ENCODE assay signal across 15 cellular contexts in genomic region chr13:50518791-50519201, GRCh38.
A peak's percentile ranks its signal among the peaks of the same experiment; 100 is the strongest.
DNase-seq lines count a peak whose midpoint lies in the region; ATAC-seq and TF ChIP-seq lines count a peak whose summit lies in the region.
"Had no signal": no experiment of that assay in that cellular context is flagged by ENCODE, and none has a peak within 500 bp of the region (broad histone marks: within the 10 kb centered on the region; RNA-seq: fewer than 3 reads in every experiment).

No MANE protein-coding gene starts in this region.

- peak in 1 of 2 donors; percentile 11 for TF ChIP-seq RAD21 in liver (IDR thresholded peaks at IDR 0.05)

- H3F3A ChIP-seq in smooth muscle cell (ENCODE audit: low read depth) = no peaks in the 10 kb centered on the region

- TF ChIP-seq CTCF in Panc1 (IDR thresholded peaks at IDR 0.05) = no peak
- no peak for TF ChIP-seq CTCF in colonic mucosa (IDR thresholded peaks at IDR 0.05)
- no peak for TF ChIP-seq CTCF in liver (IDR thresholded peaks at IDR 0.05; ENCODE audit: low read depth, low read length, missing input control)
- TF ChIP-seq CTCF in smooth muscle cell (IDR thresholded peaks at IDR 0.05; ENCODE audit: borderline replicate concordance, insufficient read depth, poor library complexity, severe bottlenecking) = no peak

- H4K20me1 ChIP-seq in smooth muscle cell (ENCODE audit: low read depth) = no peaks in the 10 kb centered on the region

- H3K27ac ChIP-seq in Panc1 (ENCODE audit: low read length) = peak overlapping the region; percentile 66; the same call in 1 of the 2 replicates
- H3K27ac ChIP-seq in colonic mucosa = no peak overlapping the region
- H3K27ac ChIP-seq in liver (ENCODE audit: low read depth in 1 of 2, low read length in 2 of 2) = peak overlapping the region; percentile 29 to 47
- peak overlapping the region; percentile 45 for H3K27ac ChIP-seq in smooth muscle cell (ENCODE audit: low read depth)
- H3K27ac ChIP-seq: epithelial cell of prostate, PC-9 had no signal

- H3K36me3 ChIP-seq in Panc1 (ENCODE audit: control insufficient read depth, insufficient read depth, low read length) (no peaks in the 10 kb centered on the region), colonic mucosa (no peaks in the 10 kb centered on the region), liver (ENCODE audit: control insufficient read depth in 4 of 4, insufficient read depth in 3 of 4, low read depth in 1 of 4, low read length in 3 of 4) (no peaks in the 10 kb centered on the region), smooth muscle cell (ENCODE audit: low read depth) (no peaks in the 10 kb centered on the region)

- H3K27me3 ChIP-seq in Panc1 (ENCODE audit: control insufficient read depth, insufficient read depth, low read length) (no peaks in the 10 kb centered on the region), colonic mucosa (no peaks in the 10 kb centered on the region), liver (ENCODE audit: control insufficient read depth in 4 of 4, insufficient read depth in 4 of 4, low read length in 3 of 4) (no peaks in the 10 kb centered on the region), smooth muscle cell (ENCODE audit: low read depth) (no peaks in the 10 kb centered on the region)

- POLR2A ChIA-PET in Panc1 (lab: Charles Lee) = no interaction called here

- WGBS in liver = 30% methylated on average over 7 of the region's 7 CpGs
- WGBS in smooth muscle cell (ENCODE audit: low lambda C conversion rate) = 55% methylated on average over 7 of the region's 7 CpGs

- intact Hi-C loops in Panc1 (cut with micrococcal nuclease; ENCODE audit: unreplicated experiment) = loop anchor here (10.0 kb wide), 1 partner anchor 276 kb away; no protein-coding TSS in a partner anchor
- intact Hi-C loops in colonic mucosa (cut with DNase I) = no loop called here

- CTCF ChIA-PET in Panc1 (lab: Charles Lee) = interaction anchor here (0.6 kb wide), 1 partner anchor 279 kb away, joined by 8 read pairs; no protein-coding TSS in a partner anchor

- DNase-seq in Panc1 (ENCODE audit: low read depth, low spot score) (no peak), colonic mucosa (peak; percentile 34), smooth muscle cell (lab: John Stamatoyannopoulos, UW; ENCODE audit: unreplicated experiment) (no peak), NCI-H2081 treated with DMSO at 0.1 percent for 48 hours (lab: John Stamatoyannopoulos, UW) (no peak), ACHN (no peak)
- DNase-seq: activated CD4-positive, alpha-beta T cell treated with anti-CD3 and anti-CD28 coated beads, Interleukin-2, amount 50 U/mL, for 1 hour; CD4-positive, alpha-beta T cell; NCI-H2227 treated with DMSO at 0.1 percent for 48 hours; PC-9; retina; stimulated activated naive CD4-positive, alpha-beta T cell treated with Interleukin-2 at 50 U/mL for 16 hours had no signal

- no peak for ATAC-seq in Panc1
- ATAC-seq in HG02642 (IDR thresholded peaks at IDR 0.05; ENCODE audit: poor library complexity, unreplicated experiment) = no peak
- no peak for ATAC-seq in GM21786 (IDR thresholded peaks at IDR 0.05; ENCODE audit: unreplicated experiment)

- peaks cover 18% of the 10 kb centered on the region for H3K4me1 ChIP-seq in Panc1 (ENCODE audit: control insufficient read depth, insufficient read depth, low read length)
- H3K4me1 ChIP-seq in colonic mucosa = no peaks in the 10 kb centered on the region
- peaks cover 8 to 74% (median 60%) of the 10 kb centered on the region in 4 donors for H3K4me1 ChIP-seq in liver (ENCODE audit: control insufficient read depth in 4 of 4, insufficient read depth in 4 of 4, low read length in 3 of 4)
- peaks cover 10% of the 10 kb centered on the region for H3K4me1 ChIP-seq in smooth muscle cell (ENCODE audit: low read depth)

- no peaks in the 10 kb centered on the region for H3K9me3 ChIP-seq in Panc1 (ENCODE audit: control insufficient read depth, insufficient read depth, low read depth, low read length)
- no peaks in the 10 kb centered on the region for H3K9me3 ChIP-seq in colonic mucosa
- no peaks in the 10 kb centered on the region for H3K9me3 ChIP-seq in liver (ENCODE audit: control insufficient read depth in 4 of 4, low read length in 3 of 4)
- H3K9me3 ChIP-seq in smooth muscle cell (replicated peaks; ENCODE audit: low read depth) = no peaks in the 10 kb centered on the region

- in situ Hi-C loops in Panc1 (cut with HindIII; ENCODE audit: low pct_unique_long_range_greater_than_20kb, low sequenced_read_pairs) (no loop called here), ACHN (cut with HindIII; ENCODE audit: low pct_ligation_motif_present, low pct_unique_long_range_greater_than_20kb, low sequenced_read_pairs) (no loop called here)

- peak overlapping the region; percentile 67 for H3K4me2 ChIP-seq in smooth muscle cell
- H3K4me2 ChIP-seq: PC-9 had no signal

- H3K79me2 ChIP-seq in smooth muscle cell (ENCODE audit: low read depth) = no peaks in the 10 kb centered on the region

- peak overlapping the region; percentile 53 for H2AFZ ChIP-seq in smooth muscle cell (ENCODE audit: low read depth)
- H2AFZ ChIP-seq: PC-9 had no signal

- no peak overlapping the region for H3K4me3 ChIP-seq in Panc1 (ENCODE audit: low read depth in 2 of 2, low read length in 2 of 2)
- H3K4me3 ChIP-seq in colonic mucosa = no peak overlapping the region
- no peak overlapping the region for H3K4me3 ChIP-seq in liver (ENCODE audit: low read depth in 1 of 3, low read length in 3 of 3)
- no peak overlapping the region for H3K4me3 ChIP-seq in smooth muscle cell
- H3K4me3 ChIP-seq: PC-9 had no signal

- H3K9ac ChIP-seq in colonic mucosa (ENCODE audit: low read depth in 2 of 2, low read length in 2 of 2) (no peak overlapping the region), liver (ENCODE audit: low read depth in 1 of 2, low read length in 2 of 2) (no peak overlapping the region), smooth muscle cell (ENCODE audit: low read depth) (no peak overlapping the region)

- no TSS peak for BruUV-seq in Panc1 (replicated peaks; lab: Mats Ljungman, UMichigan)

TF ChIP-seq in liver, 16 proteins besides CTCF, POLR2A, EP300 and RAD21:
- TF ChIP-seq, protein P1, sequence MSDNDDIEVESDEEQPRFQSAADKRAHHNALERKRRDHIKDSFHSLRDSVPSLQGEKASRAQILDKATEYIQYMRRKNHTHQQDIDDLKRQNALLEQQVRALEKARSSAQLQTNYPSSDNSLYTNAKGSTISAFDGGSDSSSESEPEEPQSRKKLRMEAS (IDR thresholded peaks at IDR 0.05) = peak; percentile 55
- TF ChIP-seq GABPA (IDR thresholded peaks at IDR 0.05 in 1 of 2, conservative IDR thresholded peaks at IDR 0.05 in 1 of 2) (no peak), FOXA2 (IDR thresholded peaks at IDR 0.05) (peak; percentile 30), EGR1 (IDR thresholded peaks at IDR 0.05; ENCODE audit: low read depth in 2 of 2) (no peak), TAF1 (conservative IDR thresholded peaks at IDR 0.05) (no peak), JUND (IDR thresholded peaks at IDR 0.05) (peak in 1 of 2 donors; percentile 50), NR2F2 (IDR thresholded peaks at IDR 0.05) (no peak), RXRA (IDR thresholded peaks at IDR 0.05) (peak in 1 of 2 donors; percentile 65), YY1 (IDR thresholded peaks at IDR 0.05) (peak; percentile 43), HNF4A (conservative IDR thresholded peaks at IDR 0.05) (peak in 1 of 2 donors; percentile 48)
- TF ChIP-seq, protein P2, sequence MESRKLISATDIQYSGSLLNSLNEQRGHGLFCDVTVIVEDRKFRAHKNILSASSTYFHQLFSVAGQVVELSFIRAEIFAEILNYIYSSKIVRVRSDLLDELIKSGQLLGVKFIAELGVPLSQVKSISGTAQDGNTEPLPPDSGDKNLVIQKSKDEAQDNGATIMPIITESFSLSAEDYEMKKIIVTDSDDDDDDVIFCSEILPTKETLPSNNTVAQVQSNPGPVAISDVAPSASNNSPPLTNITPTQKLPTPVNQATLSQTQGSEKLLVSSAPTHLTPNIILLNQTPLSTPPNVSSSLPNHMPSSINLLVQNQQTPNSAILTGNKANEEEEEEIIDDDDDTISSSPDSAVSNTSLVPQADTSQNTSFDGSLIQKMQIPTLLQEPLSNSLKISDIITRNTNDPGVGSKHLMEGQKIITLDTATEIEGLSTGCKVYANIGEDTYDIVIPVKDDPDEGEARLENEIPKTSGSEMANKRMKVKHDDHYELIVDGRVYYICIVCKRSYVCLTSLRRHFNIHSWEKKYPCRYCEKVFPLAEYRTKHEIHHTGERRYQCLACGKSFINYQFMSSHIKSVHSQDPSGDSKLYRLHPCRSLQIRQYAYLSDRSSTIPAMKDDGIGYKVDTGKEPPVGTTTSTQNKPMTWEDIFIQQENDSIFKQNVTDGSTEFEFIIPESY (IDR thresholded peaks at IDR 0.05) = peak; percentile 22
